ENCODE assay signal across 17 cellular contexts in the genomic region with DNA sequence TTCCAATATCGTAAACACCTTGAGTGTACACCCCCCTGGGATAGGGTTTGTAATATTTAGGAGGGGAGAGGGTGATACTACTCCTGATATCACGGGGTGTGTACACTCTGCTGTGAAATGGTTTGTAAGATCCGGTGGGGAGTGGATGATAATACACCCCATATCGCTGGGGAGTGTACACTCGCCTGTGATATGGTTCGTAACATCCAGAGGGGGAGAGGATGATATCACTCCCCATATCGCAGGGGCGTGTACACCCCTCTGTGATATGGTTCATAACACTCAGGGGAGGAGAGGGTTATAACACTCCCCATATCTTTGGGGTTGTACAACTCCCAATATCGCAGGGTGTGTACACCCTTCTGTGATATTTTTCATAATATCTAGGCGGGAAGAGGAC. TPM values are rescaled to one million over a fixed set of nuclear protein-coding genes. Genes with fewer than 3 reads are reported as not detected.
DNase-seq lines count a peak whose midpoint lies in the region; ATAC-seq and TF ChIP-seq lines count a peak whose summit lies in the region.
"Had no signal": no experiment of that assay in that cellular context is flagged by ENCODE, and none has a peak within 500 bp of the region (broad histone marks: within the 10 kb centered on the region; RNA-seq: fewer than 3 reads in every experiment).

No MANE protein-coding gene starts in this region.

- no peak for TF ChIP-seq CTCF in GM10266 (IDR thresholded peaks at IDR 0.05; ENCODE audit: control insufficient read depth, insufficient read depth, low read depth, missing control alignments)

- no peaks in the 10 kb centered on the region for H3K27me3 Mint-ChIP-seq in activated CD4-positive, alpha-beta T cell treated with anti-CD3 and anti-CD28 coated beads, Interleukin-2, amount 10 ng/mL, durations not matched to agents 24 days and 14 days
- peaks cover 22% of the 10 kb centered on the region for H3K27me3 Mint-ChIP-seq in activated T-helper 17 cell treated with anti-CD3 and anti-CD28 coated beads, Interleukin-2, amount 50 U/mL, for 72 hours

- ATAC-seq in activated naive CD4-positive, alpha-beta T cell treated with anti-CD3 and anti-CD28 coated beads, Interleukin-2, amount 50 U/mL, for 72 hours, result peak; percentile 30 to 56
- ATAC-seq in activated T-helper 17 cell treated with anti-CD3 and anti-CD28 coated beads, Interleukin-2, amount 50 U/mL, for 72 hours (replicated peaks), result peak; percentile 34
- ATAC-seq: HepG2 had no signal

- H3K9me3 Mint-ChIP-seq in activated CD4-positive, alpha-beta T cell treated with anti-CD3 and anti-CD28 coated beads, Interleukin-2, amount 10 ng/mL, durations not matched to agents 24 days and 14 days, result no peaks in the 10 kb centered on the region
- peaks cover 0 to 8% of the 10 kb centered on the region in 2 donors for H3K9me3 Mint-ChIP-seq in activated naive CD4-positive, alpha-beta T cell treated with anti-CD3 and anti-CD28 coated beads, Interleukin-2, amount 50 U/mL, for 72 hours
- no peaks in the 10 kb centered on the region for H3K9me3 Mint-ChIP-seq in activated T-helper 17 cell treated with anti-CD3 and anti-CD28 coated beads, Interleukin-2, amount 50 U/mL, for 72 hours
- H3K9me3 Mint-ChIP-seq: H9 had no signal

- no peaks in the 10 kb centered on the region for H3K36me3 Mint-ChIP-seq in activated CD4-positive, alpha-beta T cell treated with anti-CD3 and anti-CD28 coated beads, Interleukin-2, amount 10 ng/mL, durations not matched to agents 24 days and 14 days (ENCODE audit: low read depth)
- H3K36me3 Mint-ChIP-seq in activated naive CD4-positive, alpha-beta T cell treated with anti-CD3 and anti-CD28 coated beads, Interleukin-2, amount 50 U/mL, for 72 hours, result no peaks in the 10 kb centered on the region
- H3K36me3 Mint-ChIP-seq in activated T-helper 17 cell treated with anti-CD3 and anti-CD28 coated beads, Interleukin-2, amount 50 U/mL, for 72 hours (ENCODE audit: low read depth), result no peaks in the 10 kb centered on the region
- H3K36me3 Mint-ChIP-seq: CD14-positive monocyte; CD4-positive, alpha-beta memory T cell had no signal

- intact Hi-C loops in activated CD4-positive, alpha-beta T cell treated with anti-CD3 and anti-CD28 coated beads, Interleukin-2, amount 10 ng/mL, durations not matched to agents 24 days and 14 days (cut with micrococcal nuclease), result loop anchor here (5.0 kb wide), 1 partner anchor 48 kb away; no protein-coding TSS in a partner anchor

- no peaks in the 10 kb centered on the region for H3K4me1 Mint-ChIP-seq in activated CD4-positive, alpha-beta T cell treated with anti-CD3 and anti-CD28 coated beads, Interleukin-2, amount 10 ng/mL, durations not matched to agents 24 days and 14 days
- H3K4me1 Mint-ChIP-seq in activated T-helper 17 cell treated with anti-CD3 and anti-CD28 coated beads, Interleukin-2, amount 50 U/mL, for 72 hours, result no peaks in the 10 kb centered on the region
- H3K4me1 Mint-ChIP-seq: CD14-positive monocyte; CD4-positive, alpha-beta memory T cell; H9 had no signal

- DNase-seq in activated CD4-positive, alpha-beta T cell treated with anti-CD3 and anti-CD28 coated beads, Interleukin-2, amount 10 ng/mL, durations not matched to agents 24 days and 14 days, result peak; percentile 58
- no peak for DNase-seq in activated CD4-positive, alpha-beta T cell treated with anti-CD3 and anti-CD28 coated beads for 1 hour
- no peak for DNase-seq in activated naive CD4-positive, alpha-beta T cell treated with anti-CD3 and anti-CD28 coated beads, Interleukin-2, amount 50 U/mL, for 72 hours (ENCODE audit: low spot score in 2 of 2)
- DNase-seq in activated naive CD4-positive, alpha-beta T cell treated with Interleukin-2 at 50 U/mL for 16 hours, result no peak
- DNase-seq in GM10266 (ENCODE audit: extremely low spot score) (no peak), NCI-H1092 treated with DMSO at 0.1 percent for 48 hours (lab: John Stamatoyannopoulos, UW) (no peak)
- DNase-seq: 8988T; CD4-positive, alpha-beta memory T cell; DMS153; DMS79; GDM1; H9 had no signal

- H3K27ac Mint-ChIP-seq in activated CD4-positive, alpha-beta T cell treated with anti-CD3 and anti-CD28 coated beads, Interleukin-2, amount 10 ng/mL, durations not matched to agents 24 days and 14 days, result no peak overlapping the region
- H3K27ac Mint-ChIP-seq in activated naive CD4-positive, alpha-beta T cell treated with anti-CD3 and anti-CD28 coated beads, Interleukin-2, amount 50 U/mL, for 72 hours, result no peak overlapping the region
- H3K27ac Mint-ChIP-seq in activated T-helper 17 cell treated with anti-CD3 and anti-CD28 coated beads, Interleukin-2, amount 50 U/mL, for 72 hours, result no peak overlapping the region
- H3K27ac Mint-ChIP-seq: CD14-positive monocyte, H9 had no signal

- H3K4me3 Mint-ChIP-seq in activated CD4-positive, alpha-beta T cell treated with anti-CD3 and anti-CD28 coated beads, Interleukin-2, amount 10 ng/mL, durations not matched to agents 24 days and 14 days, result no peak overlapping the region
- no peak overlapping the region for H3K4me3 Mint-ChIP-seq in activated T-helper 17 cell treated with anti-CD3 and anti-CD28 coated beads, Interleukin-2, amount 50 U/mL, for 72 hours
- H3K4me3 Mint-ChIP-seq: CD14-positive monocyte; CD4-positive, alpha-beta memory T cell; H9 had no signal

RNA-seq across cellular contexts. Expression of a gene that starts 33.8 kb away (rescaled TPM):
- not detected in 2 replicates for total RNA-seq in activated CD4-positive, alpha-beta T cell treated with anti-CD3 and anti-CD28 coated beads, Interleukin-2, amount 10 ng/mL, durations not matched to agents 24 days and 14 days
- total RNA-seq in activated naive CD4-positive, alpha-beta T cell treated with anti-CD3 and anti-CD28 coated beads, Interleukin-2, amount 50 U/mL, for 72 hours, result not detected
- not detected for total RNA-seq in activated T-helper 17 cell treated with anti-CD3 and anti-CD28 coated beads, Interleukin-2, amount 50 U/mL, for 72 hours
- total RNA-seq: A673; CD4-positive, alpha-beta memory T cell; Daoy had no signal
